8 cellular contexts compared by ENCODE assay signal in genomic region chr20:39829255-39829654, GRCh38.
DNase-seq lines count a peak whose midpoint lies in the region; ATAC-seq and TF ChIP-seq lines count a peak whose summit lies in the region.

No MANE protein-coding gene starts in this region.

- DNase-seq in fibroblast of the aortic adventitia (ENCODE audit: low read depth) (no peak), vagina (ENCODE audit: extremely low spot score in 2 of 2) (no peak), NCI-H1436 treated with DMSO at 0.1 percent for 48 hours (lab: John Stamatoyannopoulos, UW) (no peak)
- DNase-seq in activated effector memory CD4-positive, alpha-beta T cell treated with Interleukin-2 at 50 U/mL for 16 hours, result no peak

- TF ChIP-seq POLR2A in vagina (IDR thresholded peaks at IDR 0.05), result no peak

- ATAC-seq in GM18517 (IDR thresholded peaks at IDR 0.05; ENCODE audit: unreplicated experiment), result peak; percentile 8
- peak; percentile 15 for ATAC-seq in HG03432 (IDR thresholded peaks at IDR 0.05; ENCODE audit: unreplicated experiment)
- no peak for ATAC-seq in HG03520 (IDR thresholded peaks at IDR 0.05; ENCODE audit: unreplicated experiment)

- intact Hi-C loops in vagina (cut with DNase I), result no loop called here

- no peaks in the 10 kb centered on the region for H3K4me1 ChIP-seq in vagina

- no peak overlapping the region for H3K4me3 ChIP-seq in fibroblast of the aortic adventitia (ENCODE audit: low read depth, low read length)
- no peak overlapping the region for H3K4me3 ChIP-seq in vagina

- TF ChIP-seq CTCF in 22Rv1 (IDR thresholded peaks at IDR 0.05), result peak; percentile 8; the same call in 1 of the 2 replicates
- TF ChIP-seq CTCF in fibroblast of the aortic adventitia (IDR thresholded peaks at IDR 0.05; ENCODE audit: insufficient read depth, low read length), result peak; percentile 43
- TF ChIP-seq CTCF in vagina (IDR thresholded peaks at IDR 0.05), result no peak

- H3K36me3 ChIP-seq in vagina, result no peaks in the 10 kb centered on the region

- no peaks in the 10 kb centered on the region for H3K27me3 ChIP-seq in vagina

- H3K9me3 ChIP-seq in vagina, result no peaks in the 10 kb centered on the region

- H3K27ac ChIP-seq in 22Rv1, result no peak overlapping the region
- no peak overlapping the region for H3K27ac ChIP-seq in vagina

Comparison
In these comparisons a context has a peak if more than half of its experiments do, and no peak if none do; other contexts are left out.
1. CTCF ChIP-seq: peak in 22Rv1 (single experiment) and fibroblast of the aortic adventitia (single experiment); none in vagina (0 of 3).